In the genomic region with DNA sequence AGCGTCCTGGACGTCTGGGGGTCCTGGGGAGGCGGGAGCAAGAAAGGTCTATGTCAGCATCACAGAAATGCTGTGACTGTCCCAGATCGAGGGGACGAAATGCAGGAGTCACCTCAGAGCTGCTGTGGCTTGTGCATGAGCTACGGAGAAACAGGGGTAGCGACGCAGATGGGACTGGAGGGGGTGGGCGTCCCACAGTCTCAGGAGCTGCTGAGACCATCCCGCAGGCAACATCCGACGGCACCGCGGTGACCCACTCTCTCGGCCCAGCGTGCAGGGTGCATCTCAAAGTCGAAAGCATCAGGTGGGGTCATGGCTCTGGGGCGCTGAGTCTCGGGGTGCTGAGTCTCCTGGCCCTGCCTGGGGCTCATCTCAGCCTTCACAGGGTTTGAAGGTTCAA, we compare ENCODE assay signal across 20 cellular contexts. TPM values are rescaled to one million over a fixed set of nuclear protein-coding genes. Genes with fewer than 3 reads are reported as not detected.
DNase-seq lines count a peak whose midpoint lies in the region; ATAC-seq and TF ChIP-seq lines count a peak whose summit lies in the region.
"Had no signal": no experiment of that assay in that cellular context is flagged by ENCODE, and none has a peak within 500 bp of the region (broad histone marks: within the 10 kb centered on the region; RNA-seq: fewer than 3 reads in every experiment).

No MANE protein-coding gene starts in this region.

- CTCF ChIA-PET in activated naive CD4-positive, alpha-beta T cell treated with anti-CD3 and anti-CD28 coated beads, Interleukin-2, amount 10 ng/mL, durations not matched to agents 7 days and 5 days (lab: Charles Lee): no interaction called here
- CTCF ChIA-PET in T-cell (lab: Charles Lee): no interaction called here

- WGBS in sigmoid colon, 2 donors: 95 to 97% methylated on average over 19 of the region's 19 CpGs

- no peak overlapping the region for H3K4me3 Mint-ChIP-seq in activated naive CD4-positive, alpha-beta T cell treated with anti-CD3 and anti-CD28 coated beads, Interleukin-2, amount 10 ng/mL, durations not matched to agents 7 days and 5 days
- H3K4me3 Mint-ChIP-seq in T-cell: no peak overlapping the region
- H3K4me3 Mint-ChIP-seq in glutamatergic neuron (ENCODE audit: unreplicated experiment): no peak overlapping the region

- no peak for TF ChIP-seq EP300 in sigmoid colon (IDR thresholded peaks at IDR 0.05)

- H3K4me1 ChIP-seq in sigmoid colon: no peaks in the 10 kb centered on the region
- H3K4me1 ChIP-seq: gastrocnemius medialis, parathyroid adenoma had no signal

- peak in 2 of 4 experiments; percentile 25 to 29 for ATAC-seq in T-cell (replicated peaks in 1 of 4)
- no peak for ATAC-seq in GM19035 (IDR thresholded peaks at IDR 0.05; ENCODE audit: unreplicated experiment)
- ATAC-seq: gastrocnemius medialis had no signal

- peaks cover 6 to 57% (median 24%) of the 10 kb centered on the region in 4 donors for H3K36me3 ChIP-seq in sigmoid colon

- H3K36me3 Mint-ChIP-seq in activated naive CD4-positive, alpha-beta T cell treated with anti-CD3 and anti-CD28 coated beads, Interleukin-2, amount 10 ng/mL, durations not matched to agents 7 days and 5 days: peaks cover 30% of the 10 kb centered on the region
- H3K36me3 Mint-ChIP-seq in T-cell (peaks cover 23% of the 10 kb centered on the region), glutamatergic neuron (ENCODE audit: unreplicated experiment) (peaks cover 10% of the 10 kb centered on the region)

- peak overlapping the region; percentile 83 for H3K27ac Mint-ChIP-seq in activated naive CD4-positive, alpha-beta T cell treated with anti-CD3 and anti-CD28 coated beads, Interleukin-2, amount 10 ng/mL, durations not matched to agents 7 days and 5 days
- peak overlapping the region; percentile 69 to 82 for H3K27ac Mint-ChIP-seq in T-cell
- no peak overlapping the region for H3K27ac Mint-ChIP-seq in glutamatergic neuron (ENCODE audit: unreplicated experiment)

- no peak overlapping the region for H3K27ac ChIP-seq in sigmoid colon
- H3K27ac ChIP-seq: brain microvascular endothelial cell, dorsolateral prefrontal cortex, gastrocnemius medialis, parathyroid adenoma, PC-9, vagina had no signal

- H3K27me3 ChIP-seq in sigmoid colon: no peaks in the 10 kb centered on the region
- H3K27me3 ChIP-seq: brain microvascular endothelial cell, dorsolateral prefrontal cortex, gastrocnemius medialis, vagina had no signal

- peaks cover 8% of the 10 kb centered on the region for H3K4me1 Mint-ChIP-seq in activated naive CD4-positive, alpha-beta T cell treated with anti-CD3 and anti-CD28 coated beads, Interleukin-2, amount 10 ng/mL, durations not matched to agents 7 days and 5 days
- peaks cover 4 to 7% (median 5%) of the 10 kb centered on the region in 3 donors for H3K4me1 Mint-ChIP-seq in T-cell
- peaks cover 3% of the 10 kb centered on the region for H3K4me1 Mint-ChIP-seq in glutamatergic neuron (ENCODE audit: low read depth, unreplicated experiment)

- H3K4me3 ChIP-seq in sigmoid colon: no peak overlapping the region
- H3K4me3 ChIP-seq: dorsolateral prefrontal cortex, gastrocnemius medialis, PC-9, vagina had no signal

- no peak for TF ChIP-seq POLR2A in sigmoid colon (IDR thresholded peaks at IDR 0.05)

- no peak for DNase-seq in activated naive CD4-positive, alpha-beta T cell treated with anti-CD3 and anti-CD28 coated beads, Interleukin-2, amount 10 ng/mL, durations not matched to agents 7 days and 5 days
- DNase-seq in activated naive CD4-positive, alpha-beta T cell treated with Interleukin-2 at 50 U/mL for 16 hours: no peak
- DNase-seq in T-cell: no peak
- DNase-seq in glutamatergic neuron: peak; percentile 12
- peak; percentile 54 for DNase-seq in sigmoid colon
- DNase-seq in DMS79 (lab: John Stamatoyannopoulos, UW): no peak
- no peak for DNase-seq in DMS153 treated with DMSO at 0.1 percent for 48 hours (lab: John Stamatoyannopoulos, UW; ENCODE audit: unreplicated experiment)
- DNase-seq: activated CD8-positive, alpha-beta memory T cell treated with anti-CD3 and anti-CD28 coated beads for 24 hours; brain microvascular endothelial cell; DMS79 treated with DMSO at 0.1 percent for 48 hours; dorsolateral prefrontal cortex; gastrocnemius medialis; NCI-H146; NCI-H82; PC-9; substantia nigra had no signal

- POLR2A ChIA-PET in T-cell (lab: Charles Lee): no interaction called here

- intact Hi-C loops in sigmoid colon (cut with DNase I): no loop called here

- TF ChIP-seq CTCF in glutamatergic neuron (IDR thresholded peaks at IDR 0.05; ENCODE audit: partially characterized antibody, unreplicated experiment) (no peak), sigmoid colon (IDR thresholded peaks at IDR 0.05) (no peak)

- H3K9me3 Mint-ChIP-seq in activated naive CD4-positive, alpha-beta T cell treated with anti-CD3 and anti-CD28 coated beads, Interleukin-2, amount 10 ng/mL, durations not matched to agents 7 days and 5 days: no peaks in the 10 kb centered on the region
- no peaks in the 10 kb centered on the region for H3K9me3 Mint-ChIP-seq in T-cell
- peaks cover 6% of the 10 kb centered on the region for H3K9me3 Mint-ChIP-seq in glutamatergic neuron (ENCODE audit: unreplicated experiment)
- H3K9me3 Mint-ChIP-seq: CD4-positive, CD25-positive, alpha-beta regulatory T cell had no signal

- no peaks in the 10 kb centered on the region for H3K9me3 ChIP-seq in sigmoid colon
- H3K9me3 ChIP-seq: gastrocnemius medialis, vagina had no signal

- H3K27me3 Mint-ChIP-seq in activated naive CD4-positive, alpha-beta T cell treated with anti-CD3 and anti-CD28 coated beads, Interleukin-2, amount 10 ng/mL, durations not matched to agents 7 days and 5 days: no peaks in the 10 kb centered on the region
- H3K27me3 Mint-ChIP-seq in T-cell (no peaks in the 10 kb centered on the region), glutamatergic neuron (ENCODE audit: unreplicated experiment) (peaks cover 4% of the 10 kb centered on the region)
- H3K27me3 Mint-ChIP-seq: CD4-positive, CD25-positive, alpha-beta regulatory T cell had no signal

RNA-seq across cellular contexts. Expression of a gene that starts 37.4 kb away (rescaled TPM):
- 10 to 100 TPM; 18.4 to 33.9 (median 25.3) TPM for total RNA-seq in T-cell
- 0.71 TPM for total RNA-seq in glutamatergic neuron (ENCODE audit: unreplicated experiment)
- 10 to 100 TPM in 1 of 4 donors, under 1 TPM in 2, not detected in 1; 0.71 to 11.9 (median 0.81) TPM for total RNA-seq in sigmoid colon
- 1 to 10 TPM in 1 of 3 donors, under 1 TPM in 1, not detected in 1; 0.23 to 1.2 TPM for polyA plus RNA-seq in sigmoid colon
- total RNA-seq: vagina had no signal

Comparison
In these comparisons a context has a peak if more than half of its experiments do, and no peak if none do; other contexts are left out.
1. DNase-seq: peak in glutamatergic neuron (single experiment) and sigmoid colon (single experiment); none in activated naive CD4-positive, alpha-beta T cell treated with anti-CD3 and anti-CD28 coated beads, Interleukin-2, amount 10 ng/mL, durations not matched to agents 7 days and 5 days (single experiment), activated naive CD4-positive, alpha-beta T cell treated with Interleukin-2 at 50 U/mL for 16 hours (single experiment), T-cell (0 of 34), DMS79 (single experiment) and DMS153 treated with DMSO at 0.1 percent for 48 hours (single experiment).